In the genomic region with DNA sequence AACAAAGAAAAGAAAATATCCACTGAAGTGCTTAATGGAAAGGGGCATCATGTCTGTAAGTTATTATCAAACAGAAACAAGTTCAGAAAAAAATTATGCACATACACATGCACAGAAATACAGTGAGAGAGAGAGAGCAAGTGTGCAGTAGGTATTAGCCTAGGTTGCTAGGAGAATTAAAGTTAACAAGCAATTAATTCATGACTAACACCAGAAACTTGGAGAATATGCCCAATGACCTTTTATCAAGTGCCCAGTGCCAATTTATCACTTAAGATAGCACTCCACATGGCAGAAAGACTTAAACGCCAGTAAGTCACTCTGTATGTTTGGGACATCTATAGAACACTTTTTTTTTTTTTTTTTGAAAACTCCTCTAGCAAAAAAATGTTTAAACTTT, we compare ENCODE assay signal across 22 cellular contexts.
"Had no signal": no experiment of that assay in that cellular context is flagged by ENCODE, and none has a peak within 500 bp of the region (broad histone marks: within the 10 kb centered on the region; RNA-seq: fewer than 3 reads in every experiment).

No MANE protein-coding gene starts in this region.

- H3K4me3 ChIP-seq: MG63, Peyer's patch had no signal

- FAIRE-seq: astrocyte had no signal

- H3K9me3 ChIP-seq: MG63, Peyer's patch had no signal

- H3K27ac ChIP-seq: KMS-11, Peyer's patch had no signal

- DNase-seq: activated CD4-positive, alpha-beta T cell treated with anti-CD3 and anti-CD28 coated beads for 48 hours; activated CD4-positive, alpha-beta T cell treated with anti-CD3 and anti-CD28 coated beads, Interleukin-2, amount 50 U/mL, for 4 hours; activated CD4-positive, CD25-positive, alpha-beta regulatory T cell treated with anti-CD3 and anti-CD28 coated beads, Interleukin-2, amount 50 U/mL, for 72 hours; activated CD8-positive, alpha-beta memory T cell treated with anti-CD3 and anti-CD28 coated beads, Interleukin-2, amount 50 U/mL, for 48 hours; activated CD8-positive, alpha-beta T cell treated with anti-CD3 and anti-CD28 coated beads, Interleukin-2, amount 10 ng/mL, durations not matched to agents 7 days and 5 days; activated naive CD8-positive, alpha-beta T cell treated with anti-CD3 and anti-CD28 coated beads, Interleukin-2, amount 50 U/mL, for 24 hours; activated T-cell treated with anti-CD3 and anti-CD28 coated beads, Interleukin-2, amount 50 U/mL, for 1 hour; amygdala; MG63; MV-4-11; NCI-H1092 treated with DMSO at 0.1 percent for 48 hours; NCI-H1436; NCI-H1694 treated with DMSO at 0.1 percent for 48 hours; NCI-H2029 treated with DMSO at 0.1 percent for 48 hours; NCI-H510A treated with DMSO at 0.1 percent for 48 hours; NCI-H69; NK-92 treated with Interleukin-12 subunit alpha and Interleukin-12 subunit beta, amount 100 ng/mL, for 24 hours; Peyer's patch; SHP77 treated with DMSO at 0.1 percent for 48 hours had no signal

- H3K36me3 ChIP-seq: Peyer's patch had no signal

- H3K27me3 ChIP-seq: MG63, Peyer's patch had no signal

- ATAC-seq: activated CD8-positive, alpha-beta T cell treated with anti-CD3 and anti-CD28 coated beads, Interleukin-2, amount 10 ng/mL, durations not matched to agents 7 days and 5 days; activated naive CD4-positive, alpha-beta T cell treated with anti-CD3 and anti-CD28 coated beads, Interleukin-2, amount 50 U/mL, for 72 hours; activated naive CD8-positive, alpha-beta T cell treated with anti-CD3 and anti-CD28 coated beads, Interleukin-2, amount 50 U/mL, for 24 hours had no signal
